Comparison of ENCODE assay signal across 8 cellular contexts in genomic region chr1:183185941-183186490, GRCh38. TPM values are rescaled to one million over a fixed set of nuclear protein-coding genes. Genes with fewer than 3 reads are reported as not detected.
DNase-seq lines count a peak whose midpoint lies in the region; ATAC-seq and TF ChIP-seq lines count a peak whose summit lies in the region.

Gene LAMC2, plus strand, starts transcription at chr1:183186264. Its CDS starts 89 bp downstream, at chr1:183186353.

- no peaks in the 10 kb centered on the region for H3K27me3 ChIP-seq in mucosa of stomach (ENCODE audit: control insufficient read depth, insufficient read depth, low read length)

- no peaks in the 10 kb centered on the region for H3K9me3 Mint-ChIP-seq in endothelial cell (ENCODE audit: unreplicated experiment)

- no peaks in the 10 kb centered on the region for H3K27me3 Mint-ChIP-seq in endothelial cell (ENCODE audit: unreplicated experiment)

- no peaks in the 10 kb centered on the region for H3K36me3 ChIP-seq in mucosa of stomach (ENCODE audit: control insufficient read depth, insufficient read depth, low read length)

- H3K4me1 Mint-ChIP-seq in endothelial cell (ENCODE audit: unreplicated experiment): peaks cover 1% of the 10 kb centered on the region

- no peaks in the 10 kb centered on the region for H3K36me3 Mint-ChIP-seq in endothelial cell (ENCODE audit: low read depth, unreplicated experiment)

- ATAC-seq in GM21576 (IDR thresholded peaks at IDR 0.05; ENCODE audit: unreplicated experiment): no peak
- ATAC-seq in HG02884 (IDR thresholded peaks at IDR 0.05; ENCODE audit: unreplicated experiment): no peak
- ATAC-seq in GM18520 (IDR thresholded peaks at IDR 0.05; ENCODE audit: unreplicated experiment): no peak
- no peak for ATAC-seq in GM19397 (IDR thresholded peaks at IDR 0.05; ENCODE audit: unreplicated experiment)

- H3K4me3 ChIP-seq in mucosa of stomach (ENCODE audit: low read length): peak within 1 kb of the TSS; percentile 75

- H3K27ac Mint-ChIP-seq in endothelial cell (ENCODE audit: unreplicated experiment): no peak within 1 kb of the TSS

- no peak for TF ChIP-seq CTCF in endothelial cell (IDR thresholded peaks at IDR 0.05; ENCODE audit: unreplicated experiment)

- peak within 1 kb of the TSS; percentile 83 for H3K4me3 Mint-ChIP-seq in endothelial cell (ENCODE audit: unreplicated experiment)

- DNase-seq in ELF-1 (ENCODE audit: low read depth, low spot score): peak; percentile 92
- peak; percentile 87 for DNase-seq in NCI-H526 treated with DMSO at 0.1 percent for 48 hours (lab: John Stamatoyannopoulos, UW)
- DNase-seq in endothelial cell (ENCODE audit: low spot score): peak; percentile 70

- no peaks in the 10 kb centered on the region for H3K9me3 ChIP-seq in mucosa of stomach (ENCODE audit: control insufficient read depth, low read length)

- H3K4me1 ChIP-seq in mucosa of stomach (ENCODE audit: control insufficient read depth, insufficient read depth, low read length): peaks cover 1% of the 10 kb centered on the region

- peak within 1 kb of the TSS; percentile 85 for H3K9ac ChIP-seq in mucosa of stomach (ENCODE audit: low read length)

RNA-seq across cellular contexts. Expression of gene LAMC2, which starts in this region (rescaled TPM):
- total RNA-seq in endothelial cell (ENCODE audit: unreplicated experiment): 2.3 TPM
